8 cellular contexts compared by ENCODE assay signal in genomic region chr11:112961751-112962747, GRCh38. TPM values are rescaled to one million over a fixed set of nuclear protein-coding genes. Genes with fewer than 3 reads are reported as not detected.
A peak's percentile ranks its signal among the peaks of the same experiment; 100 is the strongest.
DNase-seq lines count a peak whose midpoint lies in the region; ATAC-seq and TF ChIP-seq lines count a peak whose summit lies in the region.

No MANE protein-coding gene starts in this region.

- CTCF ChIA-PET in A673 (lab: Charles Lee) (interaction anchor here (0.7 kb wide), 1 partner anchor 12 kb away, joined by 4 read pairs; no protein-coding TSS in a partner anchor), Panc1 (lab: Charles Lee) (no interaction called here)

- H3K27ac ChIP-seq in A673 (ENCODE audit: low read depth, low read length, poor library complexity, severe bottlenecking) (no peak overlapping the region), Panc1 (ENCODE audit: low read length) (no peak overlapping the region), suprapubic skin (no peak overlapping the region)

- H3K4me3 ChIP-seq in A673 (ENCODE audit: low read depth, low read length, poor library complexity, severe bottlenecking) (peak overlapping the region; percentile 61), Panc1 (ENCODE audit: low read depth in 2 of 2, low read length in 2 of 2) (peak overlapping the region; percentile 45 to 50), suprapubic skin (peak overlapping the region; percentile 55)

- ATAC-seq in Panc1 (peak; percentile 64), GM21515 (IDR thresholded peaks at IDR 0.05; ENCODE audit: unreplicated experiment) (no peak), HG02870 (IDR thresholded peaks at IDR 0.05; ENCODE audit: unreplicated experiment) (no peak)

- in situ Hi-C loops in GM13977 (cut with MboI; ENCODE audit: low pct_unique_long_range_greater_than_20kb, low sequenced_read_pairs, unreplicated experiment) = no loop called here
- in situ Hi-C loops in Panc1 (cut with HindIII; ENCODE audit: low pct_unique_long_range_greater_than_20kb, low sequenced_read_pairs) = no loop called here

- H3K27me3 ChIP-seq in A673 (replicated peaks; ENCODE audit: insufficient read depth, low read depth, low read length, poor library complexity) (peaks cover 35% of the 10 kb centered on the region), Panc1 (ENCODE audit: control insufficient read depth, insufficient read depth, low read length) (peaks cover 39% of the 10 kb centered on the region), suprapubic skin (peaks cover 84% of the 10 kb centered on the region)

- TF ChIP-seq EP300 in suprapubic skin (IDR thresholded peaks at IDR 0.05) = no peak

- H3K36me3 ChIP-seq in A673 (ENCODE audit: insufficient read depth, low read length, poor library complexity, severe bottlenecking) = no peaks in the 10 kb centered on the region
- no peaks in the 10 kb centered on the region; the same call in 1 of the 2 replicates for H3K36me3 ChIP-seq in Panc1 (ENCODE audit: control insufficient read depth, insufficient read depth, low read length)
- no peaks in the 10 kb centered on the region for H3K36me3 ChIP-seq in suprapubic skin

- intact Hi-C loops in A673 (cut with micrococcal nuclease; ENCODE audit: unreplicated experiment) (loop anchor here (2.0 to 5.0 kb wide), 5 partner anchors 150 to 670 kb away; no protein-coding TSS in a partner anchor), Panc1 (cut with micrococcal nuclease; ENCODE audit: unreplicated experiment) (no loop called here)

- DNase-seq in A673 (ENCODE audit: low spot score) (peak; percentile 52), GM13977 (ENCODE audit: low spot score) (peak; percentile 23), Panc1 (ENCODE audit: low read depth, low spot score) (no peak), dermis blood vessel endothelial cell (peak; percentile 8), lung microvascular endothelial cell (ENCODE audit: low read depth in 2 of 2) (peak; percentile 2 to 11), suprapubic skin (ENCODE audit: low spot score in 2 of 2) (peak in 1 of 2 donors; percentile 77)

- WGBS in suprapubic skin = 0% methylated on average over 27 of the region's 91 CpGs

- TF ChIP-seq POLR2A in suprapubic skin (IDR thresholded peaks at IDR 0.05) = no peak

- H3K9me3 ChIP-seq in A673 (ENCODE audit: low read depth, low read length, poor library complexity, severe bottlenecking) (no peaks in the 10 kb centered on the region), Panc1 (ENCODE audit: control insufficient read depth, insufficient read depth, low read depth, low read length) (no peaks in the 10 kb centered on the region), suprapubic skin (no peaks in the 10 kb centered on the region)

- POLR2A ChIA-PET in A673 (lab: Charles Lee; ENCODE audit: low non-redundant PET) (interaction anchor here (0.6 kb wide), 1 partner anchor 670 kb away, joined by 3 read pairs; no protein-coding TSS in a partner anchor), Panc1 (lab: Charles Lee) (no interaction called here)

- TF ChIP-seq CTCF in A673 (conservative IDR thresholded peaks at IDR 0.05; ENCODE audit: low read depth, low read length) = no peak
- TF ChIP-seq CTCF in GM13977 (IDR thresholded peaks at IDR 0.05; ENCODE audit: extremely low read depth, insufficient read depth, missing control alignments) = peak; percentile 6
- TF ChIP-seq CTCF in Panc1 (IDR thresholded peaks at IDR 0.05) = no peak
- no peak for TF ChIP-seq CTCF in suprapubic skin (IDR thresholded peaks at IDR 0.05)

- BruUV-seq in A673 (replicated peaks; lab: Mats Ljungman, UMichigan) (no TSS peak), Panc1 (replicated peaks; lab: Mats Ljungman, UMichigan) (no TSS peak)

- H3K4me1 ChIP-seq in A673 (ENCODE audit: insufficient read depth, low read length, poor library complexity, severe bottlenecking) (peaks cover 3% of the 10 kb centered on the region), Panc1 (ENCODE audit: control insufficient read depth, insufficient read depth, low read length) (peaks cover 4% of the 10 kb centered on the region; the same call in 1 of the 2 replicates), suprapubic skin (peaks cover 29% of the 10 kb centered on the region)

RNA-seq across cellular contexts. Expression of gene NCAM1, which starts 0.8 kb away (rescaled TPM):
- total RNA-seq in A673 (2021) (12.0 and 14.3 TPM in 2 replicates), Panc1 (2021; ENCODE audit: unreplicated experiment) (0.18 TPM), dermis blood vessel endothelial cell (2.2 and 3.4 TPM in 2 replicates), lung microvascular endothelial cell (1.2 and 1.3 TPM in 2 replicates), suprapubic skin (1 to 10 TPM in 3 of 4 donors, under 1 TPM in 1; 0.98 to 3.3 (median 1.9) TPM)
- polyA plus RNA-seq in Panc1 (2012; ENCODE audit: insufficient read length) = 0.12 TPM
